Comparison of ENCODE assay signal across 2 cellular contexts in the genomic region with DNA sequence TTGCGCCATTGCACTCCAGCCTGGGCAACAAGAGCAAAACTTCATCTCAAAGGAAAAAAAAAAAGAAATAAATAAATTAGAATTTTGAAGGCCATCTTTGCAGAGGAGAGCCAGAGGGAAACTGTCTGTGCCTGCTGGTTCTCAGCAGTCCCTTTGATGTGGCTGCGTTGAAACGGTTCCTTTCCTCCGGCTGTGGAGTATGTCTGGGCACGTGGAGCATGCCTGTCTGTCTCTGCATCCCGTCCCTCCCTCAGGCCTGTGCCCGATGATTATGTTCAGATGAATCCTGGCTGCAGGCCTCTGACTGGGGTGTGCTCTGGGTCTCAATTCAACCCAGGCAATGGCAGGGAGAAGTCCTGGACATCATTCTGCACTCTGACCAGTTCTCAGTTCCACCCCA.
TF ChIP-seq lines count a peak whose summit lies in the region.

No MANE protein-coding gene starts in this region.

TF ChIP-seq in GM12878, 131 proteins besides CTCF, POLR2A, EP300 and RAD21 (continued from another document):
- peak; percentile 21; the same call in 1 of the 2 replicates for TF ChIP-seq RUNX3 (IDR thresholded peaks at IDR 0.05; ENCODE audit: low read length)

TF ChIP-seq in WTC11, 78 proteins besides CTCF, POLR2A, EP300 and RAD21 (continued from another document):
- TF ChIP-seq, protein P1, sequence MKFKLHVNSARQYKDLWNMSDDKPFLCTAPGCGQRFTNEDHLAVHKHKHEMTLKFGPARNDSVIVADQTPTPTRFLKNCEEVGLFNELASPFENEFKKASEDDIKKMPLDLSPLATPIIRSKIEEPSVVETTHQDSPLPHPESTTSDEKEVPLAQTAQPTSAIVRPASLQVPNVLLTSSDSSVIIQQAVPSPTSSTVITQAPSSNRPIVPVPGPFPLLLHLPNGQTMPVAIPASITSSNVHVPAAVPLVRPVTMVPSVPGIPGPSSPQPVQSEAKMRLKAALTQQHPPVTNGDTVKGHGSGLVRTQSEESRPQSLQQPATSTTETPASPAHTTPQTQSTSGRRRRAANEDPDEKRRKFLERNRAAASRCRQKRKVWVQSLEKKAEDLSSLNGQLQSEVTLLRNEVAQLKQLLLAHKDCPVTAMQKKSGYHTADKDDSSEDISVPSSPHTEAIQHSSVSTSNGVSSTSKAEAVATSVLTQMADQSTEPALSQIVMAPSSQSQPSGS (CRISPR knock-in tag; IDR thresholded peaks at IDR 0.05; ENCODE audit: borderline replicate concordance, low read depth) = no peak
- TF ChIP-seq SMAD4 (CRISPR knock-in tag; IDR thresholded peaks at IDR 0.05) (no peak), FOXK1 (CRISPR knock-in tag; IDR thresholded peaks at IDR 0.05) (no peak), NR3C1 (CRISPR knock-in tag; conservative IDR thresholded peaks at IDR 0.05; ENCODE audit: low read depth) (no peak), TP53 (CRISPR knock-in tag; IDR thresholded peaks at IDR 0.05) (no peak), OVOL2 (CRISPR knock-in tag; IDR thresholded peaks at IDR 0.05; ENCODE audit: borderline replicate concordance) (no peak), ZNF263 (CRISPR knock-in tag; IDR thresholded peaks at IDR 0.05; ENCODE audit: low read depth) (no peak), IRF2 (CRISPR knock-in tag; IDR thresholded peaks at IDR 0.05; ENCODE audit: borderline replicate concordance, low read depth) (no peak), ETV6 (CRISPR knock-in tag; IDR thresholded peaks at IDR 0.05) (no peak), ZNF416 (CRISPR knock-in tag; IDR thresholded peaks at IDR 0.05) (no peak), ESRRA (CRISPR knock-in tag; IDR thresholded peaks at IDR 0.05; ENCODE audit: borderline replicate concordance) (no peak)
- TF ChIP-seq, protein P2, sequence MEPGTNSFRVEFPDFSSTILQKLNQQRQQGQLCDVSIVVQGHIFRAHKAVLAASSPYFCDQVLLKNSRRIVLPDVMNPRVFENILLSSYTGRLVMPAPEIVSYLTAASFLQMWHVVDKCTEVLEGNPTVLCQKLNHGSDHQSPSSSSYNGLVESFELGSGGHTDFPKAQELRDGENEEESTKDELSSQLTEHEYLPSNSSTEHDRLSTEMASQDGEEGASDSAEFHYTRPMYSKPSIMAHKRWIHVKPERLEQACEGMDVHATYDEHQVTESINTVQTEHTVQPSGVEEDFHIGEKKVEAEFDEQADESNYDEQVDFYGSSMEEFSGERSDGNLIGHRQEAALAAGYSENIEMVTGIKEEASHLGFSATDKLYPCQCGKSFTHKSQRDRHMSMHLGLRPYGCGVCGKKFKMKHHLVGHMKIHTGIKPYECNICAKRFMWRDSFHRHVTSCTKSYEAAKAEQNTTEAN (CRISPR knock-in tag; IDR thresholded peaks at IDR 0.05) = no peak
- TF ChIP-seq, protein P3, sequence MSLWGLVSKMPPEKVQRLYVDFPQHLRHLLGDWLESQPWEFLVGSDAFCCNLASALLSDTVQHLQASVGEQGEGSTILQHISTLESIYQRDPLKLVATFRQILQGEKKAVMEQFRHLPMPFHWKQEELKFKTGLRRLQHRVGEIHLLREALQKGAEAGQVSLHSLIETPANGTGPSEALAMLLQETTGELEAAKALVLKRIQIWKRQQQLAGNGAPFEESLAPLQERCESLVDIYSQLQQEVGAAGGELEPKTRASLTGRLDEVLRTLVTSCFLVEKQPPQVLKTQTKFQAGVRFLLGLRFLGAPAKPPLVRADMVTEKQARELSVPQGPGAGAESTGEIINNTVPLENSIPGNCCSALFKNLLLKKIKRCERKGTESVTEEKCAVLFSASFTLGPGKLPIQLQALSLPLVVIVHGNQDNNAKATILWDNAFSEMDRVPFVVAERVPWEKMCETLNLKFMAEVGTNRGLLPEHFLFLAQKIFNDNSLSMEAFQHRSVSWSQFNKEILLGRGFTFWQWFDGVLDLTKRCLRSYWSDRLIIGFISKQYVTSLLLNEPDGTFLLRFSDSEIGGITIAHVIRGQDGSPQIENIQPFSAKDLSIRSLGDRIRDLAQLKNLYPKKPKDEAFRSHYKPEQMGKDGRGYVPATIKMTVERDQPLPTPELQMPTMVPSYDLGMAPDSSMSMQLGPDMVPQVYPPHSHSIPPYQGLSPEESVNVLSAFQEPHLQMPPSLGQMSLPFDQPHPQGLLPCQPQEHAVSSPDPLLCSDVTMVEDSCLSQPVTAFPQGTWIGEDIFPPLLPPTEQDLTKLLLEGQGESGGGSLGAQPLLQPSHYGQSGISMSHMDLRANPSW (CRISPR knock-in tag; conservative IDR thresholded peaks at IDR 0.05; ENCODE audit: low read depth) = no peak
- TF ChIP-seq, protein P4, sequence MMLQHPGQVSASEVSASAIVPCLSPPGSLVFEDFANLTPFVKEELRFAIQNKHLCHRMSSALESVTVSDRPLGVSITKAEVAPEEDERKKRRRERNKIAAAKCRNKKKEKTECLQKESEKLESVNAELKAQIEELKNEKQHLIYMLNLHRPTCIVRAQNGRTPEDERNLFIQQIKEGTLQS (CRISPR knock-in tag; conservative IDR thresholded peaks at IDR 0.05) = no peak
- TF ChIP-seq, protein P5, sequence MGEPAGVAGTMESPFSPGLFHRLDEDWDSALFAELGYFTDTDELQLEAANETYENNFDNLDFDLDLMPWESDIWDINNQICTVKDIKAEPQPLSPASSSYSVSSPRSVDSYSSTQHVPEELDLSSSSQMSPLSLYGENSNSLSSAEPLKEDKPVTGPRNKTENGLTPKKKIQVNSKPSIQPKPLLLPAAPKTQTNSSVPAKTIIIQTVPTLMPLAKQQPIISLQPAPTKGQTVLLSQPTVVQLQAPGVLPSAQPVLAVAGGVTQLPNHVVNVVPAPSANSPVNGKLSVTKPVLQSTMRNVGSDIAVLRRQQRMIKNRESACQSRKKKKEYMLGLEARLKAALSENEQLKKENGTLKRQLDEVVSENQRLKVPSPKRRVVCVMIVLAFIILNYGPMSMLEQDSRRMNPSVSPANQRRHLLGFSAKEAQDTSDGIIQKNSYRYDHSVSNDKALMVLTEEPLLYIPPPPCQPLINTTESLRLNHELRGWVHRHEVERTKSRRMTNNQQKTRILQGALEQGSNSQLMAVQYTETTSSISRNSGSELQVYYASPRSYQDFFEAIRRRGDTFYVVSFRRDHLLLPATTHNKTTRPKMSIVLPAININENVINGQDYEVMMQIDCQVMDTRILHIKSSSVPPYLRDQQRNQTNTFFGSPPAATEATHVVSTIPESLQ (CRISPR knock-in tag; IDR thresholded peaks at IDR 0.05) = no peak
- TF ChIP-seq, protein P6, sequence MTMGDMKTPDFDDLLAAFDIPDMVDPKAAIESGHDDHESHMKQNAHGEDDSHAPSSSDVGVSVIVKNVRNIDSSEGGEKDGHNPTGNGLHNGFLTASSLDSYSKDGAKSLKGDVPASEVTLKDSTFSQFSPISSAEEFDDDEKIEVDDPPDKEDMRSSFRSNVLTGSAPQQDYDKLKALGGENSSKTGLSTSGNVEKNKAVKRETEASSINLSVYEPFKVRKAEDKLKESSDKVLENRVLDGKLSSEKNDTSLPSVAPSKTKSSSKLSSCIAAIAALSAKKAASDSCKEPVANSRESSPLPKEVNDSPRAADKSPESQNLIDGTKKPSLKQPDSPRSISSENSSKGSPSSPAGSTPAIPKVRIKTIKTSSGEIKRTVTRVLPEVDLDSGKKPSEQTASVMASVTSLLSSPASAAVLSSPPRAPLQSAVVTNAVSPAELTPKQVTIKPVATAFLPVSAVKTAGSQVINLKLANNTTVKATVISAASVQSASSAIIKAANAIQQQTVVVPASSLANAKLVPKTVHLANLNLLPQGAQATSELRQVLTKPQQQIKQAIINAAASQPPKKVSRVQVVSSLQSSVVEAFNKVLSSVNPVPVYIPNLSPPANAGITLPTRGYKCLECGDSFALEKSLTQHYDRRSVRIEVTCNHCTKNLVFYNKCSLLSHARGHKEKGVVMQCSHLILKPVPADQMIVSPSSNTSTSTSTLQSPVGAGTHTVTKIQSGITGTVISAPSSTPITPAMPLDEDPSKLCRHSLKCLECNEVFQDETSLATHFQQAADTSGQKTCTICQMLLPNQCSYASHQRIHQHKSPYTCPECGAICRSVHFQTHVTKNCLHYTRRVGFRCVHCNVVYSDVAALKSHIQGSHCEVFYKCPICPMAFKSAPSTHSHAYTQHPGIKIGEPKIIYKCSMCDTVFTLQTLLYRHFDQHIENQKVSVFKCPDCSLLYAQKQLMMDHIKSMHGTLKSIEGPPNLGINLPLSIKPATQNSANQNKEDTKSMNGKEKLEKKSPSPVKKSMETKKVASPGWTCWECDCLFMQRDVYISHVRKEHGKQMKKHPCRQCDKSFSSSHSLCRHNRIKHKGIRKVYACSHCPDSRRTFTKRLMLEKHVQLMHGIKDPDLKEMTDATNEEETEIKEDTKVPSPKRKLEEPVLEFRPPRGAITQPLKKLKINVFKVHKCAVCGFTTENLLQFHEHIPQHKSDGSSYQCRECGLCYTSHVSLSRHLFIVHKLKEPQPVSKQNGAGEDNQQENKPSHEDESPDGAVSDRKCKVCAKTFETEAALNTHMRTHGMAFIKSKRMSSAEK (CRISPR knock-in tag; IDR thresholded peaks at IDR 0.05; ENCODE audit: borderline replicate concordance) = no peak
